Comparison of ENCODE assay signal across 8 cellular contexts in genomic region chr17:2853111-2853721, GRCh38. TPM values are rescaled to one million over a fixed set of nuclear protein-coding genes. Genes with fewer than 3 reads are reported as not detected.
DNase-seq lines count a peak whose midpoint lies in the region; ATAC-seq, FAIRE-seq and TF ChIP-seq lines count a peak whose summit lies in the region.

No MANE protein-coding gene starts in this region.

- intact Hi-C loops in tibial artery (cut with DNase I; ENCODE audit: low total_unique reads) = loop anchor here (2.0 kb wide), 1 partner anchor 152 kb away; no protein-coding TSS in a partner anchor

- H3K36me3 ChIP-seq in H1 (ENCODE audit: control insufficient read depth in 2 of 4, insufficient read depth in 4 of 4, low read length in 3 of 4) (no peaks in the 10 kb centered on the region), tibial artery (no peaks in the 10 kb centered on the region)

- peaks cover 12 to 32% (median 22%) of the 10 kb centered on the region in 4 experiments for H3K4me1 ChIP-seq in H1 (replicated peaks in 1 of 4; ENCODE audit: control insufficient read depth in 3 of 4, insufficient read depth in 4 of 4, low read length in 3 of 4)
- peaks cover 45% of the 10 kb centered on the region for H3K4me1 ChIP-seq in mononuclear cell (ENCODE audit: insufficient read depth, low read length)
- H3K4me1 ChIP-seq in tibial artery = peaks cover 0 to 36% (median 22%) of the 10 kb centered on the region in 4 donors

- no peak overlapping the region; the same call in 1 of the 2 replicates for H4K8ac ChIP-seq in H1 (ENCODE audit: extremely low read depth, insufficient read depth, low read length)

- peak overlapping the region in 3 of 4 experiments; percentile 13 to 41 (median 33); a peak in 3 of 7 replicates for H3K9ac ChIP-seq in H1 (replicated peaks in 1 of 4; ENCODE audit: extremely low read depth in 1 of 4, low read depth in 3 of 4, low read length in 3 of 4)

- H3K79me1 ChIP-seq in H1 (ENCODE audit: low read depth, low read length) = peaks cover 5% of the 10 kb centered on the region

- no peak overlapping the region for H3K56ac ChIP-seq in H1 (replicated peaks; ENCODE audit: insufficient read length, low read depth, low read length)

- H2BK20ac ChIP-seq in H1 (ENCODE audit: low read length) = no peak overlapping the region

- H3K4me2 ChIP-seq in H1 (ENCODE audit: insufficient read depth in 1 of 2, low read depth in 2 of 2, low read length in 2 of 2) = peak overlapping the region; percentile 92 to 95

- no peak overlapping the region for H2BK12ac ChIP-seq in H1 (ENCODE audit: low read depth, low read length)

- TF ChIP-seq CTCF in H1 (IDR thresholded peaks at IDR 0.05; ENCODE audit: control extremely low read depth in 1 of 3, insufficient read depth in 1 of 3, low read depth in 1 of 3, low read length in 3 of 3) = no peak
- no peak for TF ChIP-seq CTCF in tibial artery (IDR thresholded peaks at IDR 0.05)

- peak overlapping the region; percentile 51 to 90 (median 80) for H3K4me3 ChIP-seq in H1 (ENCODE audit: extremely low read depth in 1 of 4, insufficient read depth in 2 of 4, low read depth in 3 of 4, low read length in 4 of 4)
- peak overlapping the region; percentile 19 for H3K4me3 ChIP-seq in mononuclear cell (ENCODE audit: low read length)
- H3K4me3 ChIP-seq in tibial artery = peak overlapping the region; percentile 56 to 71

- H3K27ac ChIP-seq in H1 (ENCODE audit: low read depth, low read length) = no peak overlapping the region
- peak overlapping the region; percentile 79 to 81 for H3K27ac ChIP-seq in tibial artery

- H3K9me3 ChIP-seq in H1 (ENCODE audit: insufficient read depth in 2 of 2, low read depth in 1 of 2, low read length in 1 of 2) (no peaks in the 10 kb centered on the region), mononuclear cell (ENCODE audit: low read depth, low read length) (no peaks in the 10 kb centered on the region), tibial artery (no peaks in the 10 kb centered on the region)

- H3K14ac ChIP-seq in H1 (ENCODE audit: insufficient read length) = no peak overlapping the region

- DNase-seq in NCI-H82 (lab: John Stamatoyannopoulos, UW) (peak; percentile 60), NCI-H82 treated with DMSO at 0.1 percent for 48 hours (lab: John Stamatoyannopoulos, UW; ENCODE audit: unreplicated experiment) (no peak), H1 (ENCODE audit: low read depth in 1 of 2, low spot score in 2 of 2) (peak in 1 of 2 experiments; percentile 76), tibial artery (peak; percentile 45 to 80)
- peak; percentile 47 for DNase-seq in activated CD4-positive, alpha-beta T cell treated with anti-CD3 and anti-CD28 coated beads, Interleukin-2, amount 10 ng/mL, durations not matched to agents 7 days and 5 days

- H3K4me1 Mint-ChIP-seq in activated CD4-positive, alpha-beta T cell treated with anti-CD3 and anti-CD28 coated beads, Interleukin-2, amount 10 ng/mL, durations not matched to agents 7 days and 5 days = peaks cover 12% of the 10 kb centered on the region

- no peak for TF ChIP-seq POLR2A in H1 (IDR thresholded peaks at IDR 0.05; ENCODE audit: control extremely low read depth in 1 of 2, low read depth in 2 of 2, low read length in 2 of 2)

- H3K27ac Mint-ChIP-seq in activated CD4-positive, alpha-beta T cell treated with anti-CD3 and anti-CD28 coated beads, Interleukin-2, amount 10 ng/mL, durations not matched to agents 7 days and 5 days = no peak overlapping the region

- H2AFZ ChIP-seq in H1 (ENCODE audit: low read length) = no peak overlapping the region

- POLR2A ChIA-PET in activated CD4-positive, alpha-beta T cell treated with anti-CD3 and anti-CD28 coated beads, Interleukin-2, amount 10 ng/mL, durations not matched to agents 7 days and 5 days (lab: Charles Lee) = no interaction called here
- POLR2A ChIA-PET in H1 (lab: Charles Lee; ENCODE audit: partially characterized antibody) = interaction anchor here (0.7 to 2.9 kb wide), 7 partner anchors 9 to 109 kb away, joined by 3 to 11 read pairs (median 3); no protein-coding TSS in a partner anchor

- H2BK5ac ChIP-seq in H1 (ENCODE audit: low read depth, low read length) = no peak overlapping the region; the same call in 1 of the 2 replicates

- H2BK120ac ChIP-seq in H1 (replicated peaks; ENCODE audit: low read depth, low read length) = no peak overlapping the region

- peaks cover 4 to 12% of the 10 kb centered on the region in 2 experiments for H4K20me1 ChIP-seq in H1 (replicated peaks in 1 of 2; ENCODE audit: control insufficient read depth in 1 of 2, insufficient read depth in 2 of 2, low read length in 2 of 2)

- no peak for TF ChIP-seq RAD21 in H1 (IDR thresholded peaks at IDR 0.05 in 1 of 2, conservative IDR thresholded peaks at IDR 0.05 in 1 of 2; ENCODE audit: low read depth in 2 of 2, low read length in 2 of 2)

- H3K36me3 Mint-ChIP-seq in activated CD4-positive, alpha-beta T cell treated with anti-CD3 and anti-CD28 coated beads, Interleukin-2, amount 10 ng/mL, durations not matched to agents 7 days and 5 days (ENCODE audit: low read depth) = no peaks in the 10 kb centered on the region

- H3K23ac ChIP-seq in H1 (ENCODE audit: insufficient read length) = no peak overlapping the region

- CTCF ChIA-PET in activated CD4-positive, alpha-beta T cell treated with anti-CD3 and anti-CD28 coated beads, Interleukin-2, amount 10 ng/mL, durations not matched to agents 7 days and 5 days (lab: Charles Lee) = no interaction called here
- CTCF ChIA-PET in H1 (lab: Charles Lee; ENCODE audit: partially characterized antibody) = interaction anchor here (1.0 to 13.3 kb wide), 5 partner anchors 17 to 160 kb away, joined by 3 to 233 read pairs (median 15); no protein-coding TSS in a partner anchor

- H3K18ac ChIP-seq in H1 (ENCODE audit: extremely low read depth, low read length) = no peak overlapping the region; the same call in 1 of the 2 replicates

- no peak overlapping the region for H2AK5ac ChIP-seq in H1 (ENCODE audit: low read depth, low read length)

- no peak for FAIRE-seq in H1 (lab: Jason Lieb, UNC)

- peaks cover 18% of the 10 kb centered on the region for H3K23me2 ChIP-seq in H1 (ENCODE audit: low read depth, low read length)

- H4K5ac ChIP-seq in H1 (ENCODE audit: insufficient read length, low read depth, low read length) = no peak overlapping the region

- 3% methylated on average over 23 of the region's 76 CpGs; no CpG with 5 or more reads in 1 of the 2 experiments for WGBS in H1 (ENCODE audit: extremely low coverage in 1 of 2, insufficient coverage in 1 of 2, insufficient read length in 1 of 2, insufficient replicate concordance in 2 of 2, low coverage in 1 of 2, low lambda C conversion rate in 2 of 2, missing lambda C conversion rate in 1 of 2), 2 experiments

- peaks cover 28 to 37% of the 10 kb centered on the region in 2 experiments for H3K79me2 ChIP-seq in H1 (ENCODE audit: control insufficient read depth in 1 of 2, insufficient read depth in 2 of 2, low read length in 2 of 2)

- H4K91ac ChIP-seq in H1 (replicated peaks; ENCODE audit: insufficient read length, low read length) = no peak overlapping the region

- H3K27me3 Mint-ChIP-seq in activated CD4-positive, alpha-beta T cell treated with anti-CD3 and anti-CD28 coated beads, Interleukin-2, amount 10 ng/mL, durations not matched to agents 7 days and 5 days = peaks cover 48% of the 10 kb centered on the region

- no peak overlapping the region for H2BK15ac ChIP-seq in H1 (ENCODE audit: low read length)

- TF ChIP-seq EP300 in H1 (IDR thresholded peaks at IDR 0.05; ENCODE audit: borderline replicate concordance in 1 of 2, low read depth in 2 of 2, low read length in 2 of 2) = no peak

- H3K4me3 Mint-ChIP-seq in activated CD4-positive, alpha-beta T cell treated with anti-CD3 and anti-CD28 coated beads, Interleukin-2, amount 10 ng/mL, durations not matched to agents 7 days and 5 days = peak overlapping the region; percentile 41

- ATAC-seq in GM19463 (IDR thresholded peaks at IDR 0.05; ENCODE audit: unreplicated experiment) (no peak), GM21528 (IDR thresholded peaks at IDR 0.05; ENCODE audit: low FRiP score, unreplicated experiment) (no peak)

- H3K9me3 Mint-ChIP-seq in activated CD4-positive, alpha-beta T cell treated with anti-CD3 and anti-CD28 coated beads, Interleukin-2, amount 10 ng/mL, durations not matched to agents 7 days and 5 days = no peaks in the 10 kb centered on the region

- H3K27me3 ChIP-seq in H1 (replicated peaks in 1 of 4; ENCODE audit: control insufficient read depth in 3 of 4, extremely low read depth in 1 of 4, insufficient read depth in 3 of 4, low read length in 3 of 4) (peaks cover 0 to 5% (median 2%) of the 10 kb centered on the region in 4 experiments; a peak in 2 of 7 replicates), mononuclear cell (ENCODE audit: insufficient read depth, low read length) (peaks cover 19% of the 10 kb centered on the region), tibial artery (no peaks in the 10 kb centered on the region)

- H3K4ac ChIP-seq in H1 (replicated peaks; ENCODE audit: insufficient read length, low read depth, low read length) = no peak overlapping the region

TF ChIP-seq in H1, 55 proteins besides CTCF, POLR2A, EP300 and RAD21:
- TF ChIP-seq SIRT6 (IDR thresholded peaks at IDR 0.05; ENCODE audit: low read length) = no peak
- TF ChIP-seq PHF8 (conservative IDR thresholded peaks at IDR 0.05; ENCODE audit: low read depth, low read length) = 0 out of 2 replicates have a peak, but pooled peaks have one; percentile 27
- TF ChIP-seq ASH2L (IDR thresholded peaks at IDR 0.05; ENCODE audit: low read length) = peak; percentile 35
- peak; percentile 31 for TF ChIP-seq KDM4A (IDR thresholded peaks at IDR 0.05; ENCODE audit: low read depth, low read length, severe bottlenecking)
- peak; percentile 28; the same call in 1 of the 2 replicates for TF ChIP-seq RBBP5 (IDR thresholded peaks at IDR 0.05; ENCODE audit: borderline replicate concordance, low read depth, low read length)
- 0 out of 2 replicates have a peak, but pooled peaks have one; percentile 18 for TF ChIP-seq TAF1 (IDR thresholded peaks at IDR 0.05; ENCODE audit: low read depth, low read length)
- no peak for TF ChIP-seq TEAD4 (IDR thresholded peaks at IDR 0.05; ENCODE audit: low read depth, low read length)

RNA-seq across cellular contexts. Expression of gene RAP1GAP2, which starts 57.0 kb away (rescaled TPM):
- 10 to 100 TPM; 27.8 to 37.3 TPM for total RNA-seq in activated CD4-positive, alpha-beta T cell treated with anti-CD3 and anti-CD28 coated beads, Interleukin-2, amount 10 ng/mL, durations not matched to agents 7 days and 5 days
- total RNA-seq in H1 (2021; fragmentation: NEBNext Ultra II Directional; extraction: Animal tissue kit (Norgen Biotek cat#: 25700)) = 63.4 and 63.8 TPM in 2 replicates
- 24.0 and 28.9 TPM in 2 replicates for polyA plus RNA-seq in H1 (2011; rRNA removed)
- polyA plus RNA-seq in H1 (2011; cell fraction: cytosol; rRNA removed) = 25.1 TPM
- 165 TPM for polyA plus RNA-seq in H1 (2011; cell fraction: nucleus; rRNA removed)
- 26.1 to 39.5 TPM (median 30.8 TPM) in 4 replicates for polyA plus RNA-seq in H1 (2012, experiment 1 of 2)
- polyA plus RNA-seq in H1 (2012, experiment 2 of 2) = 16.1 TPM
- 22.5 TPM for polyA plus RNA-seq in H1 (2013, experiment 1 of 2)
- 22.8 TPM for polyA plus RNA-seq in H1 (2013, experiment 2 of 2)
- 27.1 and 37.8 TPM in 2 replicates for polyA minus RNA-seq in H1 (2011; rRNA and poly(A)+ RNA removed)
- polyA minus RNA-seq in H1 (2011; cell fraction: cytosol; rRNA and poly(A)+ RNA removed) = 18.9 TPM
- 28.5 TPM for polyA minus RNA-seq in H1 (2011; cell fraction: nucleus; rRNA and poly(A)+ RNA removed)
- 29.3 TPM for total RNA-seq in mononuclear cell

Comparison
In these comparisons a context has a peak if more than half of its experiments do, and no peak if none do; other contexts are left out.
1. H3K4me3 ChIP-seq: peak in every context shown above with its lines; median percentile 80 in H1; 64 in tibial artery; 19 in mononuclear cell.